In the genomic region with DNA sequence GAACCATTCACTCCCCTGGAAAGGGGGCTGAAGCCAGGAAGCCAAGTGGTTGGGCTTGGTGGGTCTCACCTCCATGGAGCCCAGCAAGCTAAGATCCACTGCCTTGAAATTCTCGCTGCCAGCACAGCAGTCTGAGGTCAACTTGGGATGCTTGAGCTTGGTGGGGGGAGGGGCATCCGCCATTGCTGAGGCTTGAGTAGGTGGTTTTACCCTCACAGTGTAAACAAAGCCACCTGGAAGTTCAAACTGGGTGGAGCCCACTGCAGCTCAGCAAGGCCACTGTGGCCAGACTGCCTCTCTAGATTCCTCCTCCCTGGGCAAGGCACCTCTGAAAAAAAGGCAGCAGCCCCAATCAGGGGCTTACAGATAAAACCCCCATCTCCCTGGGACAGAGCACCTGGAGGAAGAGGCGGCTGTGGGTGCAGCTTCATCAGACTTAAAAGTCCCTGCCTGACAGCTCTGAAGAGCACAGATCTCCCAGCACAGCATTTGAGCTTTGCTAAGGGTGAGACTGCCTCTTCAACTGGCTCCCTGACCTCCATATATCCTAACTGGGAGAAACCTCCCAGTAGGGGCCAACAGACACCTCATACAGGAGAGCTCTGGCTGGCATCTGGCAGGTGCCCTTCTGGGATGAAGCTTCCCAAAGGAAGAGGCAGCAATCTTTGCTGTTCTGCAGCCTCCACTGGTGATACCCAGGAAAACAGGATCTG, we compare ENCODE assay signal across 11 cellular contexts. TPM values are rescaled to one million over a fixed set of nuclear protein-coding genes. Genes with fewer than 3 reads are reported as not detected.
"Had no signal": no experiment of that assay in that cellular context is flagged by ENCODE, and none has a peak within 500 bp of the region (broad histone marks: within the 10 kb centered on the region; RNA-seq: fewer than 3 reads in every experiment).

No MANE protein-coding gene starts in this region.

RNA-seq across cellular contexts. Expression of gene CSF2, which starts 43.5 kb away (rescaled TPM):
- total RNA-seq: astrocyte, breast epithelium, myocyte, sciatic nerve, smooth muscle cell, stomach, temporal lobe had no signal
- polyA plus RNA-seq: adrenal gland, smooth muscle cell, stomach had no signal

RNA-seq across cellular contexts. Expression of gene IL3, which starts 56.6 kb away (rescaled TPM):
- total RNA-seq: adrenal gland, astrocyte, breast epithelium, kidney epithelial cell, left lung, mammary epithelial cell, myocyte, sciatic nerve, smooth muscle cell, stomach, temporal lobe had no signal
- polyA plus RNA-seq: adrenal gland, mammary epithelial cell, smooth muscle cell, stomach had no signal
